ENCODE assay signal across 8 cellular contexts in the genomic region with DNA sequence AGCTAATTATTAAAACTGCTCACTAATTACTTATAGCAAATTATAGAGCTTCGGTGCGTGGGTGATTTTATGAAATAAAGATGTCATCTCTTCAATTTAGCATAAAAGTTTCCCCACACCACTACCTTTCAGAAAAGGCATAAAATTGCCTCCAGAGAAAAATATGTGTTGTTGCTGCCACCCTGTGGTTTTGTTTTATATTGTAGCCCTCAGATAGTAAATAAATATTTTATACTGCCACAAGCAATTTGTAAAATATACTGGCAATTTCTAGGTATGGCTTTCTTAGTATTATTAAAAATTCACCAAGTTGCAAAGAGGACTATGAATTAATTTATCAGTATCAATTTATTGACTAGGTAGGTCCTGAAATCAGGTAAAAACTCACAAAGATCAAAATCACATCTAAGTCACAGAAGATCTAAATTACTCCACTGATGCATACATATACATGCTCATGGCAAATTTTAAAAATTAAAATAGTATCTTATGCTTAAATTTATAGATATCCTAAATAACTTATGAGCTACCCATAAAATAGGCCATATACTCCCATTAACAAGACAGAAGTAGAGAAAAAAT. TPM values are rescaled to one million over a fixed set of nuclear protein-coding genes. Genes with fewer than 3 reads are reported as not detected.
DNase-seq lines count a peak whose midpoint lies in the region; ATAC-seq, FAIRE-seq and TF ChIP-seq lines count a peak whose summit lies in the region.

No MANE protein-coding gene starts in this region.

- no peak overlapping the region for H3K4me2 ChIP-seq in MM.1S (ENCODE audit: low read depth, low read length)

- no peak overlapping the region for H2AFZ ChIP-seq in MM.1S (ENCODE audit: low read length)

- FAIRE-seq in A204.1 (lab: Jason Lieb, UNC): peak; percentile 98

- no peak for TF ChIP-seq POLR2A in right lobe of liver (IDR thresholded peaks at IDR 0.05)

- H4K20me1 ChIP-seq in MM.1S (ENCODE audit: insufficient read depth, low read length): no peaks in the 10 kb centered on the region

- TF ChIP-seq CTCF in MM.1S (IDR thresholded peaks at IDR 0.05; ENCODE audit: low read length) (peak; percentile 50), right lobe of liver (IDR thresholded peaks at IDR 0.05) (peak; percentile 45 to 53 (median 48))

- no peaks in the 10 kb centered on the region for H3F3A ChIP-seq in MM.1S (ENCODE audit: insufficient read depth, low read length)

- 11% methylated on average over 2 of the region's 2 CpGs for WGBS in right lobe of liver (ENCODE audit: insufficient coverage, low coverage, low lambda C conversion rate, missing lambda C conversion rate)

- H3K9me3 ChIP-seq in MM.1S (replicated peaks; ENCODE audit: insufficient read depth, low read length): no peaks in the 10 kb centered on the region
- no peaks in the 10 kb centered on the region for H3K9me3 ChIP-seq in adipocyte (ENCODE audit: control insufficient read depth, low read length)
- H3K9me3 ChIP-seq in right lobe of liver: no peaks in the 10 kb centered on the region

- H3K4me3 ChIP-seq in MM.1S (ENCODE audit: low read length): no peak overlapping the region
- H3K4me3 ChIP-seq in adipocyte (ENCODE audit: low read length): no peak overlapping the region
- H3K4me3 ChIP-seq in right lobe of liver: no peak overlapping the region

- H3K27me3 Mint-ChIP-seq in stimulated activated naive CD8-positive, alpha-beta T cell treated with anti-CD3 and anti-CD28 coated beads, Interleukin-15, amount 100 ng/mL, for 72 hours: no peaks in the 10 kb centered on the region

- no peaks in the 10 kb centered on the region for H3K79me2 ChIP-seq in MM.1S (ENCODE audit: low read length)

- no peaks in the 10 kb centered on the region for H3K36me3 ChIP-seq in MM.1S (replicated peaks; ENCODE audit: insufficient read depth, low read length)
- no peaks in the 10 kb centered on the region for H3K36me3 ChIP-seq in adipocyte (ENCODE audit: control insufficient read depth, insufficient read depth, low read length, severe bottlenecking)
- no peaks in the 10 kb centered on the region for H3K36me3 ChIP-seq in right lobe of liver

- ATAC-seq in right lobe of liver (peak in 3 of 4 donors; percentile 50 to 60 (median 53)), GM18498 (IDR thresholded peaks at IDR 0.05; ENCODE audit: unreplicated experiment) (no peak)
- ATAC-seq in stimulated activated naive CD8-positive, alpha-beta T cell treated with anti-CD3 and anti-CD28 coated beads, Interleukin-15, amount 100 ng/mL, for 72 hours: no peak

- H3K4me1 ChIP-seq in MM.1S (ENCODE audit: low read length) (no peaks in the 10 kb centered on the region), adipocyte (ENCODE audit: control insufficient read depth, insufficient read depth, low read length) (no peaks in the 10 kb centered on the region), right lobe of liver (no peaks in the 10 kb centered on the region)

- H3K27ac ChIP-seq in MM.1S (ENCODE audit: low read length) (no peak overlapping the region), right lobe of liver (no peak overlapping the region)

- no peak overlapping the region for H3K4me3 Mint-ChIP-seq in stimulated activated naive CD8-positive, alpha-beta T cell treated with anti-CD3 and anti-CD28 coated beads, Interleukin-15, amount 100 ng/mL, for 72 hours

- H3K9ac ChIP-seq in MM.1S (ENCODE audit: low read length) (no peak overlapping the region), adipocyte (ENCODE audit: low read length) (no peak overlapping the region)

- intact Hi-C loops in right lobe of liver (cut with DNase I): no loop called here

- peak; percentile 13 for DNase-seq in EL
- DNase-seq in MM.1S: peak; percentile 36
- DNase-seq in adipocyte (ENCODE audit: low read depth): peak; percentile 73
- DNase-seq in right lobe of liver: no peak
- no peak for DNase-seq in stimulated activated naive CD8-positive, alpha-beta T cell treated with anti-CD3 and anti-CD28 coated beads, Interleukin-15, amount 100 ng/mL, for 72 hours
- no peak for DNase-seq in islet precursor cell

- no peaks in the 10 kb centered on the region for H3K9me2 ChIP-seq in MM.1S (replicated peaks; ENCODE audit: insufficient read depth, low read length)

- H3K27ac Mint-ChIP-seq in stimulated activated naive CD8-positive, alpha-beta T cell treated with anti-CD3 and anti-CD28 coated beads, Interleukin-15, amount 100 ng/mL, for 72 hours: no peak overlapping the region

- H3K9me3 Mint-ChIP-seq in stimulated activated naive CD8-positive, alpha-beta T cell treated with anti-CD3 and anti-CD28 coated beads, Interleukin-15, amount 100 ng/mL, for 72 hours: no peaks in the 10 kb centered on the region

- H3K27me3 ChIP-seq in MM.1S (replicated peaks; ENCODE audit: insufficient read depth, low read length) (no peaks in the 10 kb centered on the region), adipocyte (replicated peaks; ENCODE audit: control insufficient read depth, insufficient read depth, low read length) (no peaks in the 10 kb centered on the region), right lobe of liver (no peaks in the 10 kb centered on the region)

- no peaks in the 10 kb centered on the region for H3K4me1 Mint-ChIP-seq in stimulated activated naive CD8-positive, alpha-beta T cell treated with anti-CD3 and anti-CD28 coated beads, Interleukin-15, amount 100 ng/mL, for 72 hours

RNA-seq across cellular contexts. Expression of a gene that starts 26.5 kb away (rescaled TPM):
- 10 to 100 TPM in 2 of 6 experiments, 1 to 10 TPM in 3, under 1 TPM in 1; 0.33 to 14.5 (median 3.3) TPM for total RNA-seq in right lobe of liver

Comparison
In these comparisons a context has a peak if more than half of its experiments do, and no peak if none do; other contexts are left out.
1. DNase-seq: peak in EL (single experiment), MM.1S (single experiment) and adipocyte (single experiment); none in right lobe of liver (0 of 3), stimulated activated naive CD8-positive, alpha-beta T cell treated with anti-CD3 and anti-CD28 coated beads, Interleukin-15, amount 100 ng/mL, for 72 hours (0 of 2) and islet precursor cell (single experiment).
2. ATAC-seq: peak in right lobe of liver (3 of 4); none in GM18498 (single experiment) and stimulated activated naive CD8-positive, alpha-beta T cell treated with anti-CD3 and anti-CD28 coated beads, Interleukin-15, amount 100 ng/mL, for 72 hours (single experiment).